Comparison of ENCODE assay signal across 28 cellular contexts in the genomic region with DNA sequence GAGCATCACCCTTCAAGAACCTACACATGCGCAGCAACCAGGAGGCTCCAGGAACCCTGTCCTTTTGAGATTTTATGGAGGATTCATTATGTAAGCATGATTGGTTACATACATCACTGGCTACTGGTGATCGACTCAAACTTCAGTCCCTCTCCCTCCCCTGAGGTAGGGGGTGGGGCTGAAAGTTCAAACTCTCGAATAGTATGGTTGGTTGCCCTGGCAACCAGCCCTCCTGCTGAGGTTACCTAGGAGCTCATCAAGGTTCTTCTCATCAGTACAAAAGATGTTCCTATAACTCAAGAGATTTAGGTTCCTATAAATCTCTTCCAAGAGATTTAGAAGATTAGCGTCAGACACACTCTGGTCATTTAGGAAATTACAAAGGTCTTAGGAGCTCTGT. TPM values are rescaled to one million over a fixed set of nuclear protein-coding genes. Genes with fewer than 3 reads are reported as not detected.
DNase-seq lines count a peak whose midpoint lies in the region; ATAC-seq and TF ChIP-seq lines count a peak whose summit lies in the region.
"Had no signal": no experiment of that assay in that cellular context is flagged by ENCODE, and none has a peak within 500 bp of the region (broad histone marks: within the 10 kb centered on the region; RNA-seq: fewer than 3 reads in every experiment).

No MANE protein-coding gene starts in this region.

- H3K4me1 Mint-ChIP-seq in H9, result peaks cover 14 to 16% of the 10 kb centered on the region in 2 experiments
- peaks cover 5% of the 10 kb centered on the region for H3K4me1 Mint-ChIP-seq in endodermal cell
- peaks cover 10% of the 10 kb centered on the region for H3K4me1 Mint-ChIP-seq in stimulated activated memory B cell treated with anti-CD40 and anti-IgM and Interleukin-4, amounts not matched to agents 10 μg/mL and 1 μg/mL and 100 μg/mL, for 72 hours

- H3K23ac ChIP-seq in H9 (ENCODE audit: insufficient read length, low read depth, low read length), result no peak overlapping the region

- H2BK15ac ChIP-seq in H9 (ENCODE audit: low read depth, low read length), result no peak overlapping the region

- peaks cover 91% of the 10 kb centered on the region for H3K27me3 Mint-ChIP-seq in H9 (ENCODE audit: low read depth)
- peaks cover 92% of the 10 kb centered on the region for H3K27me3 Mint-ChIP-seq in endodermal cell (ENCODE audit: insufficient read depth)
- peaks cover 68% of the 10 kb centered on the region for H3K27me3 Mint-ChIP-seq in stimulated activated memory B cell treated with anti-CD40 and anti-IgM and Interleukin-4, amounts not matched to agents 10 μg/mL and 1 μg/mL and 100 μg/mL, for 72 hours

- H3K36me3 ChIP-seq in endodermal cell (ENCODE audit: control insufficient read depth, insufficient read depth, low read length), result no peaks in the 10 kb centered on the region
- H3K36me3 ChIP-seq: BLaER1 had no signal

- H3K4me1 ChIP-seq in H9 (ENCODE audit: insufficient read depth, low read length), result peaks cover 3% of the 10 kb centered on the region; the same call in 1 of the 2 replicates
- no peaks in the 10 kb centered on the region for H3K4me1 ChIP-seq in endodermal cell (ENCODE audit: control insufficient read depth, insufficient read depth, low read length)

- no peak overlapping the region for H3K4ac ChIP-seq in H9 (ENCODE audit: low read depth, low read length)

- H3T11ph ChIP-seq in H9 (ENCODE audit: low read length), result no peak overlapping the region

- no peak overlapping the region for H2BK20ac ChIP-seq in H9 (ENCODE audit: low read depth, low read length, poor library complexity, severe bottlenecking)

- H3K9ac ChIP-seq in H9 (ENCODE audit: extremely low read depth, insufficient read length, low read length) (no peak overlapping the region), endodermal cell (ENCODE audit: extremely low read depth, low read length, poor library complexity, severe bottlenecking) (no peak overlapping the region)
- H3K9ac ChIP-seq: BLaER1 had no signal

- H4K8ac ChIP-seq in H9 (replicated peaks; ENCODE audit: insufficient read length, low read depth, low read length), result no peak overlapping the region

- H3K9me3 Mint-ChIP-seq in H9 (peaks cover 9 to 10% of the 10 kb centered on the region in 2 experiments; a peak in 4 of 5 replicates), endodermal cell (peaks cover 7% of the 10 kb centered on the region)
- peaks cover 17% of the 10 kb centered on the region for H3K9me3 Mint-ChIP-seq in stimulated activated memory B cell treated with anti-CD40 and anti-IgM and Interleukin-4, amounts not matched to agents 10 μg/mL and 1 μg/mL and 100 μg/mL, for 72 hours

- no peaks in the 10 kb centered on the region for H3K79me2 ChIP-seq in H9 (ENCODE audit: insufficient read depth, low read length)

- H3K9me3 ChIP-seq in H9 (ENCODE audit: control insufficient read depth, low read depth, low read length) (no peaks in the 10 kb centered on the region), endodermal cell (ENCODE audit: control insufficient read depth, low read length) (peaks cover 3% of the 10 kb centered on the region)

- no peak overlapping the region for H2AK5ac ChIP-seq in H9 (ENCODE audit: insufficient read length, low read length)

- DNase-seq in NCI-H748 (lab: John Stamatoyannopoulos, UW; ENCODE audit: unreplicated experiment) (peak; percentile 52), NCI-H748 treated with DMSO at 0.1 percent for 48 hours (lab: John Stamatoyannopoulos, UW) (no peak), H9 (peak; percentile 65), endodermal cell (peak; percentile 83)
- DNase-seq: CD4-positive, CD25-positive, alpha-beta regulatory T cell; DMS53; GDM1; Karpas-422; NCI-H1092; NCI-H1417 treated with DMSO at 0.1 percent for 48 hours; NCI-H1694 treated with DMSO at 0.1 percent for 48 hours; NCI-H2081; NCI-H2171 treated with DMSO at 0.1 percent for 48 hours; NCI-H345; NCI-H510A treated with DMSO at 0.1 percent for 48 hours; SHP77 had no signal

- no peak overlapping the region for H2BK5ac ChIP-seq in H9 (ENCODE audit: insufficient read length, low read length)

- no peak overlapping the region for H4K5ac ChIP-seq in H9 (ENCODE audit: insufficient read length, low read depth, low read length)

- H4K20me1 ChIP-seq in H9 (ENCODE audit: control insufficient read depth, insufficient read depth, insufficient read length), result peaks cover 2% of the 10 kb centered on the region
- H4K20me1 ChIP-seq: BLaER1 had no signal

- H3K23me2 ChIP-seq in H9 (ENCODE audit: insufficient read length, low read depth, low read length, poor library complexity, severe bottlenecking), result peaks cover 6% of the 10 kb centered on the region

- no peak overlapping the region for H3K18ac ChIP-seq in H9 (ENCODE audit: insufficient read length, low read depth, low read length)

- no peak overlapping the region for H3K56ac ChIP-seq in H9 (ENCODE audit: insufficient read length, low read depth, low read length)

- H2AFZ ChIP-seq in H9 (ENCODE audit: low read length), result no peak overlapping the region

- H3K27ac Mint-ChIP-seq in H9, result no peak overlapping the region
- H3K27ac Mint-ChIP-seq in endodermal cell, result no peak overlapping the region
- no peak overlapping the region for H3K27ac Mint-ChIP-seq in stimulated activated memory B cell treated with anti-CD40 and anti-IgM and Interleukin-4, amounts not matched to agents 10 μg/mL and 1 μg/mL and 100 μg/mL, for 72 hours
- H3K27ac Mint-ChIP-seq: CD4-positive, CD25-positive, alpha-beta regulatory T cell had no signal

- H3K14ac ChIP-seq in H9 (ENCODE audit: insufficient read depth, low read length), result no peak overlapping the region

- no peak for TF ChIP-seq CTCF in H9 (conservative IDR thresholded peaks at IDR 0.05)
- no peak for TF ChIP-seq CTCF in endodermal cell (conservative IDR thresholded peaks at IDR 0.05)

- ATAC-seq in HG02588 (IDR thresholded peaks at IDR 0.05; ENCODE audit: unreplicated experiment) (no peak), GM21576 (IDR thresholded peaks at IDR 0.05; ENCODE audit: unreplicated experiment) (no peak)
- ATAC-seq in stimulated activated memory B cell treated with anti-CD40 and anti-IgM and Interleukin-4, amounts not matched to agents 10 μg/mL and 1 μg/mL and 100 μg/mL, for 72 hours, result no peak
- ATAC-seq: GM12878, Panc1 had no signal

- H3K4me3 ChIP-seq in endodermal cell (ENCODE audit: low read length), result no peak overlapping the region
- H3K4me3 ChIP-seq: BLaER1, GM12878 had no signal

- H3K27me3 ChIP-seq in H9 (ENCODE audit: insufficient read depth, low read length), result peaks cover 31% of the 10 kb centered on the region
- H3K27me3 ChIP-seq in endodermal cell (ENCODE audit: control insufficient read depth, insufficient read depth, low read length, poor library complexity, severe bottlenecking), result peaks cover 93% of the 10 kb centered on the region

- no CpG with 5 or more reads among the region's 4 CpGs for WGBS in H9 (ENCODE audit: extremely low coverage, insufficient read length, low lambda C conversion rate)
- WGBS in endodermal cell (ENCODE audit: insufficient coverage in 1 of 2, insufficient read length in 1 of 2), 2 experiments, result 17 to 33% methylated on average over 1 to 3 of the region's 4 CpGs

- H4K91ac ChIP-seq in H9 (ENCODE audit: insufficient read length, low read depth, low read length), result no peak overlapping the region

- H3K4me3 Mint-ChIP-seq in H9 (no peak overlapping the region; a peak in 1 of 5 replicates), endodermal cell (no peak overlapping the region)
- no peak overlapping the region for H3K4me3 Mint-ChIP-seq in stimulated activated memory B cell treated with anti-CD40 and anti-IgM and Interleukin-4, amounts not matched to agents 10 μg/mL and 1 μg/mL and 100 μg/mL, for 72 hours
- H3K4me3 Mint-ChIP-seq: CD4-positive, CD25-positive, alpha-beta regulatory T cell had no signal

- peaks cover 0 to 1% (median 0%) of the 10 kb centered on the region in 3 experiments; a peak in 1 of 7 replicates for H3K36me3 Mint-ChIP-seq in H9 (ENCODE audit: insufficient read depth in 1 of 3, low read depth in 3 of 3)
- no peaks in the 10 kb centered on the region for H3K36me3 Mint-ChIP-seq in endodermal cell (ENCODE audit: low read depth)
- H3K36me3 Mint-ChIP-seq in stimulated activated memory B cell treated with anti-CD40 and anti-IgM and Interleukin-4, amounts not matched to agents 10 μg/mL and 1 μg/mL and 100 μg/mL, for 72 hours, result no peaks in the 10 kb centered on the region

- no peaks in the 10 kb centered on the region for H3K79me1 ChIP-seq in H9 (ENCODE audit: insufficient read depth, low read depth, low read length, poor library complexity, severe bottlenecking)

- H3K4me2 ChIP-seq in H9 (ENCODE audit: insufficient read depth, insufficient read length, low read length), result no peak overlapping the region

- no peak overlapping the region for H2BK120ac ChIP-seq in H9 (ENCODE audit: low read depth, low read length, poor library complexity, severe bottlenecking)

- no peak overlapping the region for H3K27ac ChIP-seq in H9 (ENCODE audit: insufficient read length, low read depth, low read length)
- H3K27ac ChIP-seq in endodermal cell (ENCODE audit: low read depth, low read length), result no peak overlapping the region
- H3K27ac ChIP-seq: BLaER1, HL-60, RWPE1 had no signal

- no peak overlapping the region for H2BK12ac ChIP-seq in H9 (ENCODE audit: insufficient read length, low read depth, low read length)

RNA-seq across cellular contexts. Expression of a gene that starts 21.9 kb away (rescaled TPM):
- total RNA-seq in H9 (2021), result 11.5 and 12.7 TPM in 2 replicates
- total RNA-seq in endodermal cell, result 10 to 100 TPM; 23.1 to 32.1 TPM
- 33.4 TPM for polyA plus RNA-seq in endodermal cell (2013, experiment 1 of 2)
- polyA plus RNA-seq in endodermal cell (2013, experiment 2 of 2), result 29.1 TPM

RNA-seq across cellular contexts. Expression of a gene that starts 48.9 kb away (rescaled TPM):
- total RNA-seq in H9 (2021) (8.2 and 8.8 TPM in 2 replicates), endodermal cell (1 to 10 TPM; 7.3 to 8.2 TPM)
- 8.1 TPM for polyA plus RNA-seq in endodermal cell (2013, experiment 1 of 2)
- 5.6 TPM for polyA plus RNA-seq in endodermal cell (2013, experiment 2 of 2)

RNA-seq across cellular contexts. Expression of a gene that starts 55.9 kb away (rescaled TPM):
- total RNA-seq in H9 (2021) (0.13 TPM in 1 of 2 replicates, not detected in the other), endodermal cell (under 1 TPM in 1 of 2 donors, not detected in 1; 0.42 TPM)
- not detected for polyA plus RNA-seq in endodermal cell (2013, experiment 1 of 2)
- polyA plus RNA-seq in endodermal cell (2013, experiment 2 of 2), result not detected
- total RNA-seq: A172; CD4-positive, CD25-positive, alpha-beta regulatory T cell; H1; OCI-LY7; SK-MEL-5 had no signal
